ENCODE assay signal across 2 cellular contexts in genomic region chr19:1469936-1470863, GRCh38.
TF ChIP-seq lines count a peak whose summit lies in the region.

No MANE protein-coding gene starts in this region.

TF ChIP-seq in HCT116, 20 proteins besides CTCF, POLR2A, EP300 and RAD21 (continued from another document):
- TF ChIP-seq, protein P1, sequence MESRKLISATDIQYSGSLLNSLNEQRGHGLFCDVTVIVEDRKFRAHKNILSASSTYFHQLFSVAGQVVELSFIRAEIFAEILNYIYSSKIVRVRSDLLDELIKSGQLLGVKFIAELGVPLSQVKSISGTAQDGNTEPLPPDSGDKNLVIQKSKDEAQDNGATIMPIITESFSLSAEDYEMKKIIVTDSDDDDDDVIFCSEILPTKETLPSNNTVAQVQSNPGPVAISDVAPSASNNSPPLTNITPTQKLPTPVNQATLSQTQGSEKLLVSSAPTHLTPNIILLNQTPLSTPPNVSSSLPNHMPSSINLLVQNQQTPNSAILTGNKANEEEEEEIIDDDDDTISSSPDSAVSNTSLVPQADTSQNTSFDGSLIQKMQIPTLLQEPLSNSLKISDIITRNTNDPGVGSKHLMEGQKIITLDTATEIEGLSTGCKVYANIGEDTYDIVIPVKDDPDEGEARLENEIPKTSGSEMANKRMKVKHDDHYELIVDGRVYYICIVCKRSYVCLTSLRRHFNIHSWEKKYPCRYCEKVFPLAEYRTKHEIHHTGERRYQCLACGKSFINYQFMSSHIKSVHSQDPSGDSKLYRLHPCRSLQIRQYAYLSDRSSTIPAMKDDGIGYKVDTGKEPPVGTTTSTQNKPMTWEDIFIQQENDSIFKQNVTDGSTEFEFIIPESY (IDR thresholded peaks at IDR 0.05; ENCODE audit: extremely low read depth, insufficient replicate concordance, low read length) = no peak
- no peak for TF ChIP-seq ELF1 (IDR thresholded peaks at IDR 0.05; ENCODE audit: borderline replicate concordance, low read depth)

TF ChIP-seq in SK-N-SH treated with all-trans-retinoic acid at 6 μM for 48 hours, 23 proteins besides CTCF, POLR2A, EP300 and RAD21 (continued from another document):
- TF ChIP-seq, protein P2, sequence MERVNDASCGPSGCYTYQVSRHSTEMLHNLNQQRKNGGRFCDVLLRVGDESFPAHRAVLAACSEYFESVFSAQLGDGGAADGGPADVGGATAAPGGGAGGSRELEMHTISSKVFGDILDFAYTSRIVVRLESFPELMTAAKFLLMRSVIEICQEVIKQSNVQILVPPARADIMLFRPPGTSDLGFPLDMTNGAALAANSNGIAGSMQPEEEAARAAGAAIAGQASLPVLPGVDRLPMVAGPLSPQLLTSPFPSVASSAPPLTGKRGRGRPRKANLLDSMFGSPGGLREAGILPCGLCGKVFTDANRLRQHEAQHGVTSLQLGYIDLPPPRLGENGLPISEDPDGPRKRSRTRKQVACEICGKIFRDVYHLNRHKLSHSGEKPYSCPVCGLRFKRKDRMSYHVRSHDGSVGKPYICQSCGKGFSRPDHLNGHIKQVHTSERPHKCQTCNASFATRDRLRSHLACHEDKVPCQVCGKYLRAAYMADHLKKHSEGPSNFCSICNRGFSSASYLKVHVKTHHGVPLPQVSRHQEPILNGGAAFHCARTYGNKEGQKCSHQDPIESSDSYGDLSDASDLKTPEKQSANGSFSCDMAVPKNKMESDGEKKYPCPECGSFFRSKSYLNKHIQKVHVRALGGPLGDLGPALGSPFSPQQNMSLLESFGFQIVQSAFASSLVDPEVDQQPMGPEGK (CRISPR knock-in tag; IDR thresholded peaks at IDR 0.05; ENCODE audit: borderline replicate concordance) = no peak
- TF ChIP-seq PPARA (CRISPR knock-in tag; IDR thresholded peaks at IDR 0.05; ENCODE audit: borderline replicate concordance) = no peak
- TF ChIP-seq, protein P3, sequence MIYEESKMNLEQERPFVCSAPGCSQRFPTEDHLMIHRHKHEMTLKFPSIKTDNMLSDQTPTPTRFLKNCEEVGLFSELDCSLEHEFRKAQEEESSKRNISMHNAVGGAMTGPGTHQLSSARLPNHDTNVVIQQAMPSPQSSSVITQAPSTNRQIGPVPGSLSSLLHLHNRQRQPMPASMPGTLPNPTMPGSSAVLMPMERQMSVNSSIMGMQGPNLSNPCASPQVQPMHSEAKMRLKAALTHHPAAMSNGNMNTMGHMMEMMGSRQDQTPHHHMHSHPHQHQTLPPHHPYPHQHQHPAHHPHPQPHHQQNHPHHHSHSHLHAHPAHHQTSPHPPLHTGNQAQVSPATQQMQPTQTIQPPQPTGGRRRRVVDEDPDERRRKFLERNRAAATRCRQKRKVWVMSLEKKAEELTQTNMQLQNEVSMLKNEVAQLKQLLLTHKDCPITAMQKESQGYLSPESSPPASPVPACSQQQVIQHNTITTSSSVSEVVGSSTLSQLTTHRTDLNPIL (CRISPR knock-in tag; IDR thresholded peaks at IDR 0.05; ENCODE audit: low read depth) = no peak
- TF ChIP-seq ZFP3 (CRISPR knock-in tag; IDR thresholded peaks at IDR 0.05) = no peak
- no peak for TF ChIP-seq GLIS3 (CRISPR knock-in tag; IDR thresholded peaks at IDR 0.05)
- TF ChIP-seq, protein P4, sequence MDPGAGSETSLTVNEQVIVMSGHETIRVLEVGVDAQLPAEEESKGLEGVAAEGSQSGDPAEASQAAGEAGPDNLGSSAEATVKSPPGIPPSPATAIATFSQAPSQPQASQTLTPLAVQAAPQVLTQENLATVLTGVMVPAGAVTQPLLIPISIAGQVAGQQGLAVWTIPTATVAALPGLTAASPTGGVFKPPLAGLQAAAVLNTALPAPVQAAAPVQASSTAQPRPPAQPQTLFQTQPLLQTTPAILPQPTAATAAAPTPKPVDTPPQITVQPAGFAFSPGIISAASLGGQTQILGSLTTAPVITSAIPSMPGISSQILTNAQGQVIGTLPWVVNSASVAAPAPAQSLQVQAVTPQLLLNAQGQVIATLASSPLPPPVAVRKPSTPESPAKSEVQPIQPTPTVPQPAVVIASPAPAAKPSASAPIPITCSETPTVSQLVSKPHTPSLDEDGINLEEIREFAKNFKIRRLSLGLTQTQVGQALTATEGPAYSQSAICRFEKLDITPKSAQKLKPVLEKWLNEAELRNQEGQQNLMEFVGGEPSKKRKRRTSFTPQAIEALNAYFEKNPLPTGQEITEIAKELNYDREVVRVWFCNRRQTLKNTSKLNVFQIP (CRISPR knock-in tag; IDR thresholded peaks at IDR 0.05; ENCODE audit: borderline replicate concordance, low read depth) = no peak
- no peak for TF ChIP-seq OSR1 (CRISPR knock-in tag; IDR thresholded peaks at IDR 0.05)
- TF ChIP-seq ISL1 (CRISPR knock-in tag; IDR thresholded peaks at IDR 0.05) = no peak
TF ChIP-seq in SK-N-SH treated with all-trans-retinoic acid at 6 μM for 48 hours: peak in this region for 0.
